In genomic region chr6:81562169-81562568, GRCh38 we compare ENCODE assay signal across 9 cellular contexts.
DNase-seq lines count a peak whose midpoint lies in the region; ATAC-seq, FAIRE-seq and TF ChIP-seq lines count a peak whose summit lies in the region.
"Had no signal": no experiment of that assay in that cellular context is flagged by ENCODE, and none has a peak within 500 bp of the region (broad histone marks: within the 10 kb centered on the region; RNA-seq: fewer than 3 reads in every experiment).

No MANE protein-coding gene starts in this region.

- no peaks in the 10 kb centered on the region for H3K27me3 ChIP-seq in AG04450 (ENCODE audit: control insufficient read depth, insufficient read depth, low read length)
- no peaks in the 10 kb centered on the region for H3K27me3 ChIP-seq in GM12878 (replicated peaks in 1 of 2; ENCODE audit: control insufficient read depth in 2 of 2, insufficient read depth in 2 of 2, low read length in 1 of 2)
- H3K27me3 ChIP-seq in lung (ENCODE audit: control insufficient read depth, insufficient read depth), result no peaks in the 10 kb centered on the region

- no peak for ATAC-seq in GM12878
- peak; percentile 75 for ATAC-seq in lung (ENCODE audit: insufficient read depth, low FRiP score)
- ATAC-seq in GM21529 (IDR thresholded peaks at IDR 0.05; ENCODE audit: unreplicated experiment), result no peak
- no peak for ATAC-seq in activated T-cell treated with anti-CD3 and anti-CD28 coated beads, Interleukin-2, amount 50 U/mL, for 72 hours (replicated peaks in 1 of 2)
- ATAC-seq in activated CD4-positive, alpha-beta T cell treated with anti-CD3 and anti-CD28 coated beads for 36 hours, result no peak
- ATAC-seq: activated CD8-positive, alpha-beta T cell treated with anti-CD3 and anti-CD28 coated beads, Interleukin-2, amount 10 ng/mL, durations not matched to agents 7 days and 5 days had no signal

- SMC1A ChIA-PET in GM12878 (lab: Charles Lee; ENCODE audit: uncharacterized antibody, unreplicated experiment), result interaction anchor here (0.6 to 3.1 kb wide), 30 partner anchors 8 to 346 kb away, joined by 3 to 18 read pairs (median 4); partner anchors contain the start of gene TENT5A

- no peak overlapping the region for H3K27ac ChIP-seq in AG04450 (ENCODE audit: low read depth, low read length)
- no peak overlapping the region for H3K27ac ChIP-seq in GM12878 (ENCODE audit: control insufficient read depth, insufficient read depth)
- H3K27ac ChIP-seq in lung (ENCODE audit: low read depth in 1 of 2, low read length in 1 of 2), result no peak overlapping the region

- no peak for TF ChIP-seq RAD21 in GM12878 (IDR thresholded peaks at IDR 0.05; ENCODE audit: insufficient read depth, low read depth, low read length)

- in situ Hi-C loops in GM12878 (cut with MboI), result no loop called here

- no peak for FAIRE-seq in GM12878 (lab: Jason Lieb, UNC)

- BruUV-seq in GM12878 (replicated peaks; lab: Mats Ljungman, UMichigan), result no TSS peak

- no peaks in the 10 kb centered on the region for H3K79me2 ChIP-seq in GM12878 (ENCODE audit: control insufficient read depth, insufficient read depth, low read length)

- no peak overlapping the region for H3K9ac ChIP-seq in GM12878 (ENCODE audit: control insufficient read depth, insufficient read depth, low read length)

- no peaks in the 10 kb centered on the region for H3K27me3 Mint-ChIP-seq in activated T-cell treated with anti-CD3 and anti-CD28 coated beads, Interleukin-2, amount 50 U/mL, for 72 hours (ENCODE audit: low read depth)
- H3K27me3 Mint-ChIP-seq in activated CD4-positive, alpha-beta T cell treated with anti-CD3 and anti-CD28 coated beads for 36 hours, result no peaks in the 10 kb centered on the region

- H3K4me2 ChIP-seq in GM12878 (ENCODE audit: control insufficient read depth, insufficient read depth), result no peak overlapping the region

- no peaks in the 10 kb centered on the region for H4K20me1 ChIP-seq in GM12878 (ENCODE audit: control insufficient read depth, insufficient read depth)

- no peaks in the 10 kb centered on the region for H3K4me1 Mint-ChIP-seq in activated T-cell treated with anti-CD3 and anti-CD28 coated beads, Interleukin-2, amount 50 U/mL, for 72 hours (ENCODE audit: low read depth)
- no peaks in the 10 kb centered on the region for H3K4me1 Mint-ChIP-seq in activated CD4-positive, alpha-beta T cell treated with anti-CD3 and anti-CD28 coated beads for 36 hours

- RAD21 ChIA-PET in GM12878 (lab: Charles Lee; ENCODE audit: unreplicated experiment), result interaction anchor here (0.9 to 3.1 kb wide), 21 partner anchors 9 to 439 kb away, joined by 3 to 28 read pairs (median 5); partner anchors contain the start of gene TENT5A

- H3K27ac Mint-ChIP-seq in activated T-cell treated with anti-CD3 and anti-CD28 coated beads, Interleukin-2, amount 50 U/mL, for 72 hours, result no peak overlapping the region
- H3K27ac Mint-ChIP-seq in activated CD4-positive, alpha-beta T cell treated with anti-CD3 and anti-CD28 coated beads for 36 hours, result no peak overlapping the region
- H3K27ac Mint-ChIP-seq: activated CD8-positive, alpha-beta T cell treated with anti-CD3 and anti-CD28 coated beads, Interleukin-2, amount 10 ng/mL, durations not matched to agents 7 days and 5 days had no signal

- CTCF ChIA-PET in AG04450 (lab: Charles Lee), result interaction anchor here (0.5 to 1.0 kb wide), 2 partner anchors 13 to 814 kb away, joined by 3 read pairs; no protein-coding TSS in a partner anchor
- CTCF ChIA-PET in GM12878 (lab: Yijun Ruan, JAX), result interaction anchor here (0.6 to 1.8 kb wide), 5 partner anchors 10 to 134 kb away, joined by 3 to 6 read pairs (median 3); no protein-coding TSS in a partner anchor
- CTCF ChIA-PET in activated CD4-positive, alpha-beta T cell treated with anti-CD3 and anti-CD28 coated beads for 36 hours (lab: Charles Lee), result no interaction called here

- no peak overlapping the region for H2AFZ ChIP-seq in GM12878 (ENCODE audit: control insufficient read depth, low read depth, low read length)

- H3K36me3 Mint-ChIP-seq in activated T-cell treated with anti-CD3 and anti-CD28 coated beads, Interleukin-2, amount 50 U/mL, for 72 hours (ENCODE audit: insufficient read depth in 2 of 2), result no peaks in the 10 kb centered on the region
- no peaks in the 10 kb centered on the region for H3K36me3 Mint-ChIP-seq in activated CD4-positive, alpha-beta T cell treated with anti-CD3 and anti-CD28 coated beads for 36 hours (ENCODE audit: low read depth)

- POLR2A ChIA-PET in AG04450 (lab: Yijun Ruan, JAX), result interaction anchor here (0.7 to 0.9 kb wide), 2 partner anchors 89 to 191 kb away, joined by 3 read pairs; no protein-coding TSS in a partner anchor
- POLR2A ChIA-PET in GM12878 (lab: Charles Lee), result interaction anchor here (0.9 to 2.3 kb wide), 3 partner anchors 27 to 29 kb away, joined by 3 to 10 read pairs (median 3); no protein-coding TSS in a partner anchor
- POLR2A ChIA-PET in activated CD4-positive, alpha-beta T cell treated with anti-CD3 and anti-CD28 coated beads for 36 hours (lab: Charles Lee), result no interaction called here

- no peak overlapping the region for H3K4me3 Mint-ChIP-seq in activated T-cell treated with anti-CD3 and anti-CD28 coated beads, Interleukin-2, amount 50 U/mL, for 72 hours
- no peak overlapping the region for H3K4me3 Mint-ChIP-seq in activated CD4-positive, alpha-beta T cell treated with anti-CD3 and anti-CD28 coated beads for 36 hours
- H3K4me3 Mint-ChIP-seq: activated CD8-positive, alpha-beta T cell treated with anti-CD3 and anti-CD28 coated beads, Interleukin-2, amount 10 ng/mL, durations not matched to agents 7 days and 5 days had no signal

- H3K36me3 ChIP-seq in GM12878 (ENCODE audit: control insufficient read depth in 2 of 2, insufficient read depth in 2 of 2, low read length in 1 of 2), result no peaks in the 10 kb centered on the region
- H3K36me3 ChIP-seq in lung (ENCODE audit: control insufficient read depth in 2 of 2, insufficient read depth in 2 of 2, low read length in 2 of 2), result no peaks in the 10 kb centered on the region

- no peaks in the 10 kb centered on the region for H3K4me1 ChIP-seq in GM12878 (ENCODE audit: control insufficient read depth, insufficient read depth, low read length)
- H3K4me1 ChIP-seq in lung (ENCODE audit: control insufficient read depth in 2 of 2, insufficient read depth in 2 of 2, low read length in 2 of 2), result peaks cover 0 to 5% of the 10 kb centered on the region in 2 donors

- intact Hi-C loops in GM12878 (cut with micrococcal nuclease; ENCODE audit: unreplicated experiment), result no loop called here
- intact Hi-C loops in activated CD4-positive, alpha-beta T cell treated with anti-CD3 and anti-CD28 coated beads for 36 hours (cut with DNase I, micrococcal nuclease), result no loop called here

- TF ChIP-seq CTCF in AG04450 (IDR thresholded peaks at IDR 0.05; ENCODE audit: low read depth, low read length), result no peak
- TF ChIP-seq CTCF in GM12878 (IDR thresholded peaks at IDR 0.05 in 2 of 3, conservative IDR thresholded peaks at IDR 0.05 in 1 of 3; ENCODE audit: control insufficient read depth in 2 of 3, extremely low read depth in 1 of 3, insufficient read depth in 1 of 3, low read depth in 3 of 3, low read length in 3 of 3), result no peak
- no peak for TF ChIP-seq CTCF in lung (IDR thresholded peaks at IDR 0.05; ENCODE audit: control extremely low read depth, extremely low read depth)

- no peak for TF ChIP-seq EP300 in GM12878 (IDR thresholded peaks at IDR 0.05; ENCODE audit: borderline replicate concordance in 1 of 2, control insufficient read depth in 1 of 2, low read depth in 2 of 2, low read length in 2 of 2)

- no peak overlapping the region; the same call in 1 of the 2 replicates for H3K4me3 ChIP-seq in AG04450 (ENCODE audit: low read depth, low read length)
- no peak overlapping the region for H3K4me3 ChIP-seq in GM12878
- no peak overlapping the region for H3K4me3 ChIP-seq in lung

- H3K9me3 Mint-ChIP-seq in activated T-cell treated with anti-CD3 and anti-CD28 coated beads, Interleukin-2, amount 50 U/mL, for 72 hours, result no peaks in the 10 kb centered on the region
- peaks cover 1% of the 10 kb centered on the region for H3K9me3 Mint-ChIP-seq in activated CD4-positive, alpha-beta T cell treated with anti-CD3 and anti-CD28 coated beads for 36 hours (ENCODE audit: low read depth)

- WGBS in GM12878 (ENCODE audit: insufficient coverage, insufficient replicate concordance, low lambda C conversion rate, missing lambda C conversion rate), result 36% methylated on average over 2 of the region's 2 CpGs
- 42 to 63% methylated on average over 2 of the region's 2 CpGs for WGBS in lung, 2 donors

- DNase-seq in AG04450 (ENCODE audit: low read depth, low spot score), result peak; percentile 43
- DNase-seq in HT-29 (ENCODE audit: low spot score), result peak; percentile 73
- no peak for DNase-seq in GM12878 (ENCODE audit: low read depth, low spot score)
- DNase-seq in lung (ENCODE audit: low spot score), result no peak
- DNase-seq in NCI-H1694 treated with DMSO at 0.1 percent for 48 hours (lab: John Stamatoyannopoulos, UW), result no peak
- no peak for DNase-seq in activated T-cell treated with anti-CD3 and anti-CD28 coated beads, Interleukin-2, amount 50 U/mL, for 72 hours
- DNase-seq in activated CD4-positive, alpha-beta T cell treated with anti-CD3 and anti-CD28 coated beads for 36 hours, result no peak
- DNase-seq: activated CD8-positive, alpha-beta T cell treated with anti-CD3 and anti-CD28 coated beads, Interleukin-2, amount 10 ng/mL, durations not matched to agents 7 days and 5 days had no signal

- no peak for TF ChIP-seq POLR2A in GM12878 (IDR thresholded peaks at IDR 0.05; ENCODE audit: low read depth, low read length)

- H3K9me3 ChIP-seq in AG04450 (ENCODE audit: control insufficient read depth, insufficient read depth, low read length) (no peaks in the 10 kb centered on the region), GM12878 (replicated peaks; ENCODE audit: control insufficient read depth, insufficient read depth, low read length) (no peaks in the 10 kb centered on the region), lung (ENCODE audit: control insufficient read depth in 2 of 2, insufficient read depth in 1 of 2, low read length in 1 of 2) (no peaks in the 10 kb centered on the region)

TF ChIP-seq in GM12878, 131 proteins besides CTCF, POLR2A, EP300 and RAD21 (continues in another document):
- TF ChIP-seq HDAC6 (IDR thresholded peaks at IDR 0.05; ENCODE audit: unreplicated experiment) (no peak), DPF2 (IDR thresholded peaks at IDR 0.05) (peak; percentile 72; the same call in 1 of the 2 replicates), ATF2 (IDR thresholded peaks at IDR 0.05; ENCODE audit: low read length) (no peak), NFIC (IDR thresholded peaks at IDR 0.05; ENCODE audit: low read depth, low read length) (no peak)

Comparison
In these comparisons a context has a peak if more than half of its experiments do, and no peak if none do; other contexts are left out.
1. DNase-seq: peak in AG04450 (single experiment) and HT-29 (single experiment); none in GM12878 (single experiment), lung (single experiment), NCI-H1694 treated with DMSO at 0.1 percent for 48 hours (single experiment), activated T-cell treated with anti-CD3 and anti-CD28 coated beads, Interleukin-2, amount 50 U/mL, for 72 hours (0 of 2) and activated CD4-positive, alpha-beta T cell treated with anti-CD3 and anti-CD28 coated beads for 36 hours (single experiment).